18 cellular contexts compared by ENCODE assay signal in the genomic region with DNA sequence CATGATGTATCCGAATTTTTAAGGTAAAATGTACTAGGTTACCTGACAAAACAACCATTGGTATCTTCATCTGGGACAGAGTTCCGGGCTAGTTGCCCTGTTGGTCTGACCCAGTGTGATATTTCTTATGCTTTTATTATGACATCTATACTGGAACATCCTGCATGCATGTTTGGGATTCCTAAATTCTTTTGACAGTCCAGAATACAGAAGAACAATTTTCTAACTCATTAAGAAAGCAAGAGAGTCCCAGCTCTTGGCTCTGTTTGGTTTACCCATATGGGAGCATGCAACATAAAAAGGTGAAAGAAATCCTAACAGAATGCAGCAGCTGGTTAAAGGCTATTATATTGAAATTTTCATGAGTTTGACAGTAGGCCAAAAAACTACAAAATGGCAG.
DNase-seq lines count a peak whose midpoint lies in the region; ATAC-seq and TF ChIP-seq lines count a peak whose summit lies in the region.
"Had no signal": no experiment of that assay in that cellular context is flagged by ENCODE, and none has a peak within 500 bp of the region (broad histone marks: within the 10 kb centered on the region; RNA-seq: fewer than 3 reads in every experiment).

No MANE protein-coding gene starts in this region.

- H3K27ac ChIP-seq in BLaER1 treated with 17β-estradiol and CSF1 and Interleukin-3, amounts not matched to agents 10 nM and 100 nM = no peak overlapping the region
- peak overlapping the region; percentile 51 for H3K27ac ChIP-seq in OCI-LY1 (ENCODE audit: low read depth, low read length, poor library complexity, severe bottlenecking)
- H3K27ac ChIP-seq in sigmoid colon = peak overlapping the region in 3 of 4 donors; percentile 15 to 44 (median 31)

- H3F3A ChIP-seq in OCI-LY1 (ENCODE audit: insufficient read depth, low read length) = no peaks in the 10 kb centered on the region

- H4K20me1 ChIP-seq in BLaER1 treated with 17β-estradiol and CSF1 and Interleukin-3, amounts not matched to agents 10 nM and 100 nM = no peaks in the 10 kb centered on the region
- H4K20me1 ChIP-seq in OCI-LY1 (ENCODE audit: insufficient read depth, low read length) = no peaks in the 10 kb centered on the region

- no peaks in the 10 kb centered on the region for H3K79me2 ChIP-seq in OCI-LY1 (ENCODE audit: insufficient read depth, low read length)

- no peak for TF ChIP-seq EP300 in sigmoid colon (IDR thresholded peaks at IDR 0.05)

- H3K36me3 ChIP-seq in BLaER1 treated with 17β-estradiol and CSF1 and Interleukin-3, amounts not matched to agents 10 nM and 100 nM = no peaks in the 10 kb centered on the region
- no peaks in the 10 kb centered on the region for H3K36me3 ChIP-seq in OCI-LY1 (ENCODE audit: insufficient read depth, low read length)
- no peaks in the 10 kb centered on the region for H3K36me3 ChIP-seq in sigmoid colon

- H3K4me2 ChIP-seq in BLaER1 treated with 17β-estradiol and CSF1 and Interleukin-3, amounts not matched to agents 10 nM and 100 nM = peak overlapping the region in 7 of 11 experiments; percentile 19 to 53 (median 33); a peak in 11 of 22 replicates
- no peak overlapping the region for H3K4me2 ChIP-seq in OCI-LY1 (ENCODE audit: low read length)

- H3K4me3 ChIP-seq in BLaER1 treated with 17β-estradiol and CSF1 and Interleukin-3, amounts not matched to agents 10 nM and 100 nM = no peak overlapping the region
- H3K4me3 ChIP-seq in OCI-LY1 (ENCODE audit: low read depth, low read length, poor library complexity, severe bottlenecking) (no peak overlapping the region), choroid plexus epithelial cell (ENCODE audit: low read depth, low read length) (no peak overlapping the region), sigmoid colon (no peak overlapping the region)

- no peak overlapping the region for H2AFZ ChIP-seq in OCI-LY1 (ENCODE audit: low read length)

- H3K9me3 ChIP-seq in BLaER1 treated with 17β-estradiol and CSF1 and Interleukin-3, amounts not matched to agents 10 nM and 100 nM (replicated peaks in 1 of 11) = peaks cover 0 to 8% (median 0%) of the 10 kb centered on the region in 11 experiments; a peak in 4 of 22 replicates
- H3K9me3 ChIP-seq in OCI-LY1 (ENCODE audit: low read length) = no peaks in the 10 kb centered on the region
- H3K9me3 ChIP-seq in sigmoid colon = no peaks in the 10 kb centered on the region

- no peak for ATAC-seq in omental fat pad (ENCODE audit: low FRiP score)
- ATAC-seq: CD8-positive, alpha-beta T cell had no signal

- intact Hi-C loops in sigmoid colon (cut with DNase I) = no loop called here

- peaks cover 0 to 34% (median 6%) of the 10 kb centered on the region in 10 experiments; a peak in 10 of 20 replicates for H3K4me1 ChIP-seq in BLaER1 treated with 17β-estradiol and CSF1 and Interleukin-3, amounts not matched to agents 10 nM and 100 nM
- H3K4me1 ChIP-seq in OCI-LY1 (ENCODE audit: insufficient read depth, low read length, severe bottlenecking) (peaks cover 25% of the 10 kb centered on the region), sigmoid colon (peaks cover 0 to 19% (median 2%) of the 10 kb centered on the region in 4 donors)

- 74 to 86% methylated on average over 2 of the region's 2 CpGs for WGBS in sigmoid colon, 2 donors

- peaks cover 85 to 100% (median 98%) of the 10 kb centered on the region in 11 experiments for H3K27me3 ChIP-seq in BLaER1 treated with 17β-estradiol and CSF1 and Interleukin-3, amounts not matched to agents 10 nM and 100 nM
- no peaks in the 10 kb centered on the region for H3K27me3 ChIP-seq in OCI-LY1 (ENCODE audit: insufficient read depth, low read length)
- no peaks in the 10 kb centered on the region for H3K27me3 ChIP-seq in sigmoid colon

- H3K9ac ChIP-seq in BLaER1 treated with 17β-estradiol and CSF1 and Interleukin-3, amounts not matched to agents 10 nM and 100 nM = no peak overlapping the region
- H3K9ac ChIP-seq in OCI-LY1 (ENCODE audit: low read length) = no peak overlapping the region

- TF ChIP-seq POLR2A in sigmoid colon (IDR thresholded peaks at IDR 0.05) = no peak

- no peaks in the 10 kb centered on the region for H3K9me2 ChIP-seq in OCI-LY1 (ENCODE audit: low read depth, low read length)

- peak; percentile 64 for DNase-seq in choroid plexus epithelial cell (ENCODE audit: low read depth)
- DNase-seq in sigmoid colon = no peak
- no peak for DNase-seq in anterior cingulate cortex (lab: John Stamatoyannopoulos, UW)
- DNase-seq in activated effector memory CD4-positive, alpha-beta T cell treated with anti-CD3 and anti-CD28 coated beads, Interleukin-2, amount 50 U/mL, for 16 hours = no peak
- DNase-seq in omental fat pad (ENCODE audit: low spot score) = no peak
- DNase-seq: C1 segment of cervical spinal cord; Calu3; CD8-positive, alpha-beta T cell; NCI-H1105; NCI-H146; NCI-H2029; NCI-H226; NCI-H510A treated with DMSO at 0.1 percent for 48 hours; NCI-H748 treated with DMSO at 0.1 percent for 48 hours; NK-92 treated with Interleukin-12 subunit alpha and Interleukin-12 subunit beta, amount 100 ng/mL, for 24 hours; Right ventricle myocardium superior had no signal

- TF ChIP-seq CTCF in OCI-LY1 (IDR thresholded peaks at IDR 0.05; ENCODE audit: low read length) (no peak), choroid plexus epithelial cell (conservative IDR thresholded peaks at IDR 0.05; ENCODE audit: low read depth, low read length) (no peak), sigmoid colon (IDR thresholded peaks at IDR 0.05) (no peak), omental fat pad (IDR thresholded peaks at IDR 0.05) (no peak)

Comparison
In these comparisons a context has a peak if more than half of its experiments do, and no peak if none do; other contexts are left out.
1. H3K27ac ChIP-seq: peak in OCI-LY1 (single experiment) and sigmoid colon (3 of 4); none in BLaER1 treated with 17β-estradiol and CSF1 and Interleukin-3, amounts not matched to agents 10 nM and 100 nM (0 of 11).